ENCODE assay signal across 8 cellular contexts in the genomic region with DNA sequence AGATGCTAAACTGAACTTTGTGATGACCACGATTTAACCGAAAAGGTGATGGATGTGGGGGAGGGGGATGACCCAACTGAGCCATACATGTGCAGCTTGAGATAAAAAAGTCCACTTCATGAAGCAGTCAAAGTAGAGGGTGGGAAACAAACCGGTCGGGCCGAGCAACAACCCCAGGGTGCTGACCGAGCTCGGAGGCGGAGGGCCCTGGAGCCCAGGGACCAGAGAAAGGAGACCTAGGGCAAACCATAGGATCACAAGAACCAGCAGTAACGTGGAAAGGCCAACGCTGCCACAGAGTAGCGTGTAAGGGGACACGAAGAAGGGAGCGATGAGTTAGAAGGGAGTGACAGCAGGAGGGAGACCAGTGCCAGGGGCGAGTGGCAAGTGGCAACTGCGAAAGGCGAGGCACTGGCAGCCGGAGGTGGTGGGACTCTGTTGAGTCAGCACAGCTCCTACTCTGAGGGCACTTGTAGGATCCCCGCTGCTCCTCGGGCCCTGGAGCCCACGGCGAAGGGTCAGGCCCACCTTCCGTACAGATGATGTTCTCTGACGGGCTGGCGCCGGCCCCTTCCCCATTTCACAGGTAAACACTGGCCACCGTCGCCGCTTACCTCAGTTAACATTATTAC. TPM values are rescaled to one million over a fixed set of nuclear protein-coding genes. Genes with fewer than 3 reads are reported as not detected.
A peak's percentile ranks its signal among the peaks of the same experiment; 100 is the strongest.
DNase-seq lines count a peak whose midpoint lies in the region; ATAC-seq lines count a peak whose summit lies in the region.

No MANE protein-coding gene starts in this region.

- CTCF ChIA-PET in activated CD4-positive, alpha-beta memory T cell treated with anti-CD3 and anti-CD28 coated beads for 36 hours (lab: Charles Lee) = no interaction called here

- no peaks in the 10 kb centered on the region for H3K9me3 Mint-ChIP-seq in activated CD4-positive, alpha-beta memory T cell treated with anti-CD3 and anti-CD28 coated beads for 36 hours

- peak overlapping the region; percentile 94 for H3K27ac Mint-ChIP-seq in activated CD4-positive, alpha-beta memory T cell treated with anti-CD3 and anti-CD28 coated beads for 36 hours

- ATAC-seq in HG02840 (IDR thresholded peaks at IDR 0.05; ENCODE audit: low FRiP score, unreplicated experiment) = peak; percentile 27

- peaks cover 5% of the 10 kb centered on the region for H3K36me3 Mint-ChIP-seq in activated CD4-positive, alpha-beta memory T cell treated with anti-CD3 and anti-CD28 coated beads for 36 hours

- peak; percentile 14 to 33 for DNase-seq in NCI-H446 (lab: John Stamatoyannopoulos, UW)
- DNase-seq in NCI-H446 treated with DMSO at 0.1 percent for 48 hours (lab: John Stamatoyannopoulos, UW) = no peak
- DNase-seq in NCI-H1694 treated with DMSO at 0.1 percent for 48 hours (lab: John Stamatoyannopoulos, UW) = peak; percentile 21
- DNase-seq in activated CD4-positive, alpha-beta memory T cell treated with anti-CD3 and anti-CD28 coated beads for 36 hours = peak; percentile 66
- peak; percentile 73 for DNase-seq in ecto neural progenitor cell (ENCODE audit: low spot score)
- peak; percentile 46 to 52 for DNase-seq in lung microvascular endothelial cell (ENCODE audit: low read depth in 2 of 2)
- DNase-seq in stimulated activated CD8-positive, alpha-beta memory T cell treated with anti-CD3 and anti-CD28 coated beads, Interleukin-15, amount 100 ng/mL, for 4 hours (ENCODE audit: low read depth in 2 of 2) = peak; percentile 19 to 22

- peak overlapping the region; percentile 98 for H3K4me3 Mint-ChIP-seq in activated CD4-positive, alpha-beta memory T cell treated with anti-CD3 and anti-CD28 coated beads for 36 hours

- no peaks in the 10 kb centered on the region for H3K27me3 Mint-ChIP-seq in activated CD4-positive, alpha-beta memory T cell treated with anti-CD3 and anti-CD28 coated beads for 36 hours

- intact Hi-C loops in activated CD4-positive, alpha-beta memory T cell treated with anti-CD3 and anti-CD28 coated beads for 36 hours (cut with micrococcal nuclease) = loop anchor here (1.0 to 10.0 kb wide), 7 partner anchors 13 to 1295 kb away; partner anchors contain the start of genes AHR, ANKMY2 and BZW2

- POLR2A ChIA-PET in activated CD4-positive, alpha-beta memory T cell treated with anti-CD3 and anti-CD28 coated beads for 36 hours (lab: Charles Lee) = no interaction called here

- peaks cover 45% of the 10 kb centered on the region for H3K4me1 Mint-ChIP-seq in activated CD4-positive, alpha-beta memory T cell treated with anti-CD3 and anti-CD28 coated beads for 36 hours (ENCODE audit: low read depth)

RNA-seq across cellular contexts. Expression of gene SNX13, which starts 0.5 kb away (rescaled TPM):
- total RNA-seq in activated CD4-positive, alpha-beta memory T cell treated with anti-CD3 and anti-CD28 coated beads for 36 hours = 10 to 100 TPM; 18.6 to 19.8 TPM
- 16.8 and 27.4 TPM in 2 replicates for total RNA-seq in lung microvascular endothelial cell
